8 cellular contexts compared by ENCODE assay signal in the genomic region with DNA sequence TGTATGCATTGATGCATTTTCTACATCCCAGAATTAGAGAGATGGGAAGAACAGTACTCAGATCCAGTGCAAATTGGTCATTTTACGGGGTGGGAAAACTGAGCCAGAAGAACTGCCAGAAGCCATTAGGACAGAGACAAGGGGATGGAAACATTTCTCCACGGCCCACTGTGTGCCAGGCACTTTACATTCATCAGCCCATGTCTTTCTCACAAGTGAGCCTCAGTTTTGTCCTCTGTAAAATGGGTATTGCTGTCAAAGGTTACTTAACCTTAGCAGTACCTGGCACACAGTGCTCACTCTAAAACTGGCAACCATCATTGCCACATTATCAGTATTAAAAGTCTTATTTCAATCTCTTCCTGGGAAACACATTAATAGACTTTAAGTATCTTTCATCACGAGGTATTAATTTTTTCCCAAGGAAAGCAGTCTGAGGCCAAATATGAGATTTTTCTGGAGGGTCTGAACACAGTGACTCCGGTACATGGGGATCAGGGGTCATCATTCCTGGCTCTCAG. TPM values are rescaled to one million over a fixed set of nuclear protein-coding genes. Genes with fewer than 3 reads are reported as not detected.
DNase-seq lines count a peak whose midpoint lies in the region; ATAC-seq, FAIRE-seq and TF ChIP-seq lines count a peak whose summit lies in the region.

No MANE protein-coding gene starts in this region.

- H3K4me1 ChIP-seq in keratinocyte (ENCODE audit: control insufficient read depth, extremely low read depth, insufficient read depth, low read length) (peaks cover 48% of the 10 kb centered on the region), subcutaneous abdominal adipose tissue (ENCODE audit: control insufficient read depth in 5 of 5, insufficient read depth in 5 of 5, low read length in 5 of 5) (peaks cover 19 to 44% (median 37%) of the 10 kb centered on the region in 5 donors)

- no peak for FAIRE-seq in keratinocyte (lab: Jason Lieb, UNC)
- FAIRE-seq in GM19239 (lab: Jason Lieb, UNC): no peak

- H3K9me3 ChIP-seq in MG63: peaks cover 2% of the 10 kb centered on the region; the same call in 1 of the 2 replicates
- no peaks in the 10 kb centered on the region for H3K9me3 ChIP-seq in keratinocyte (ENCODE audit: control insufficient read depth, low read depth, low read length)
- no peaks in the 10 kb centered on the region for H3K9me3 ChIP-seq in subcutaneous abdominal adipose tissue (ENCODE audit: control insufficient read depth in 5 of 5, low read length in 5 of 5)

- peak overlapping the region; percentile 92 for H3K27ac ChIP-seq in keratinocyte (ENCODE audit: control insufficient read depth, insufficient read depth, low read length)
- peak overlapping the region; percentile 100 for H3K27ac ChIP-seq in subcutaneous abdominal adipose tissue (ENCODE audit: low read depth, low read length)

- no peak for DNase-seq in MG63
- DNase-seq in astrocyte of the hippocampus (ENCODE audit: low read depth, low spot score): peak; percentile 93
- no peak for DNase-seq in keratinocyte (ENCODE audit: low read depth, low spot score)
- DNase-seq in GM19239 (ENCODE audit: insufficient read length, low spot score): no peak
- no peak for DNase-seq in NCI-H774 (lab: John Stamatoyannopoulos, UW)

- peak overlapping the region; percentile 60 for H3K4me2 ChIP-seq in keratinocyte (ENCODE audit: control insufficient read depth, extremely low read depth, insufficient read depth, low read depth, low read length)

- H2AFZ ChIP-seq in keratinocyte (ENCODE audit: control insufficient read depth, low read length): no peak overlapping the region

- H3K4me3 ChIP-seq in MG63: peak overlapping the region; percentile 41
- peak overlapping the region in 1 of 3 experiments; percentile 47 for H3K4me3 ChIP-seq in keratinocyte (ENCODE audit: control insufficient read depth in 2 of 3, extremely low read depth in 1 of 3, insufficient read depth in 2 of 3, low read depth in 1 of 3, low read length in 3 of 3)
- H3K4me3 ChIP-seq in subcutaneous abdominal adipose tissue (ENCODE audit: low read depth in 1 of 5, low read length in 5 of 5): peak overlapping the region; percentile 17 to 100 (median 100)

- dilution Hi-C loops in keratinocyte (cut with MboI; ENCODE audit: extremely low pct_ligation_motif_present, low sequenced_read_pairs): no loop called here

- H3K36me3 ChIP-seq in MG63 (peaks cover 39% of the 10 kb centered on the region), keratinocyte (ENCODE audit: control insufficient read depth in 2 of 2, extremely low read depth in 1 of 2, insufficient read depth in 2 of 2, low read length in 2 of 2) (peaks cover 7 to 19% of the 10 kb centered on the region in 2 experiments), subcutaneous abdominal adipose tissue (ENCODE audit: control insufficient read depth in 5 of 5, insufficient read depth in 5 of 5, low read length in 5 of 5) (peaks cover 12 to 37% (median 33%) of the 10 kb centered on the region in 5 donors)

- peaks cover 22% of the 10 kb centered on the region for H3K79me2 ChIP-seq in keratinocyte (ENCODE audit: control insufficient read depth, insufficient read depth, low read length)

- no peak for TF ChIP-seq CTCF in keratinocyte (optimal IDR thresholded peaks at IDR 0.05 in 1 of 3, IDR thresholded peaks at IDR 0.05 in 1 of 3, conservative IDR thresholded peaks at IDR 0.05 in 1 of 3; ENCODE audit: extremely low read depth in 1 of 3, insufficient read depth in 2 of 3, low read length in 3 of 3)

- ATAC-seq in HG02798 (IDR thresholded peaks at IDR 0.05; ENCODE audit: poor library complexity, unreplicated experiment): no peak
- no peak for ATAC-seq in GM18868 (IDR thresholded peaks at IDR 0.05; ENCODE audit: unreplicated experiment)

- H3K27me3 ChIP-seq in MG63 (no peaks in the 10 kb centered on the region), keratinocyte (ENCODE audit: control insufficient read depth, extremely low read depth, insufficient read depth, low read length) (no peaks in the 10 kb centered on the region), subcutaneous abdominal adipose tissue (ENCODE audit: control insufficient read depth in 5 of 5, insufficient read depth in 4 of 5, low read length in 5 of 5) (peaks cover 0 to 6% (median 0%) of the 10 kb centered on the region in 5 donors)

- H3K9ac ChIP-seq in keratinocyte (ENCODE audit: control insufficient read depth, extremely low read depth, insufficient read depth, low read length) (peak overlapping the region; percentile 74), subcutaneous abdominal adipose tissue (ENCODE audit: low read length in 5 of 5) (peak overlapping the region; percentile 21 to 94 (median 24))

- H3K9me1 ChIP-seq in keratinocyte (ENCODE audit: control insufficient read depth, extremely low read depth, insufficient read depth, low read length): no peaks in the 10 kb centered on the region

- peaks cover 6% of the 10 kb centered on the region for H4K20me1 ChIP-seq in keratinocyte (ENCODE audit: control insufficient read depth, extremely low read depth, insufficient read depth, low read length)

RNA-seq across cellular contexts. Expression of gene DUSP1, which starts 5.2 kb away (rescaled TPM):
- 80.6 and 99.2 TPM in 2 replicates for total RNA-seq in MG63 (2014; rRNA removed; shearing (Covaris generic); ENCODE audit: low replicate concordance)
- 10.4 to 303 TPM (median 174 TPM) in 3 replicates for polyA plus RNA-seq in keratinocyte
- polyA plus RNA-seq in keratinocyte (2011; ENCODE audit: low read depth): 68.7 TPM
- polyA plus RNA-seq in keratinocyte (2011; cell fraction: cytosol; rRNA removed): 98.5 and 108 TPM in 2 replicates
- polyA plus RNA-seq in keratinocyte (2011; cell fraction: nucleus; rRNA removed): 553 and 700 TPM in 2 replicates
- 7.0 and 200 TPM in 2 replicates for polyA plus RNA-seq in keratinocyte (2012; ENCODE audit: low replicate concordance)
- 17.6 to 194 TPM (median 125 TPM) in 3 replicates for polyA minus RNA-seq in keratinocyte
- 131 TPM for polyA minus RNA-seq in keratinocyte (2011; cell fraction: cytosol; rRNA and poly(A)+ RNA removed)
- 374 and 410 TPM in 2 replicates for polyA minus RNA-seq in keratinocyte (2011; cell fraction: nucleus; rRNA and poly(A)+ RNA removed)
